In the genomic region with DNA sequence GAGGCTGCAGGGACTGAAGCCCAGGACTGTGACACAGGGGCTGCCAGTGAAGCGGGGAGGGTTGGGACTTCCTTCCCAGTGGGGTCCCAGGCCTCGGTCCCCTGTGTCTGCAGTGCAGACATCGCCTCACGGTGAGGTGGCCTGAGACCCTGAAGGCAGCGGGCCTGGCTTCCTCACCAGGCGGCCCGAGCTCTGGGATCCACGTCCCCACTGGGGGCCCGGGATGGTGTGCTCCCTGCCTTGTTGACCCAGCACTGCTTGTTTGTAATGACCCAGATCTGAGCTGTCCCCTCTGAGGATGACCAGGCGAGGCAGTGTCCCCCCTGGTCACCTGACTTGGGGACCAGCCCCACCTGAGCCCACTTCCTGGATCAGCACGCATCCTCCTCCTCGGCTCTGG, we compare ENCODE assay signal across 26 cellular contexts. TPM values are rescaled to one million over a fixed set of nuclear protein-coding genes. Genes with fewer than 3 reads are reported as not detected.
"Had no signal": no experiment of that assay in that cellular context is flagged by ENCODE, and none has a peak within 500 bp of the region (broad histone marks: within the 10 kb centered on the region; RNA-seq: fewer than 3 reads in every experiment).

No MANE protein-coding gene starts in this region.

- H3K36me3 ChIP-seq: pancreas, right lobe of liver, upper lobe of left lung had no signal

- H3K27ac Mint-ChIP-seq: activated CD4-positive, alpha-beta T cell treated with anti-CD3 and anti-CD28 coated beads for 36 hours; activated naive CD4-positive, alpha-beta T cell treated with anti-CD3 and anti-CD28 coated beads for 36 hours; activated naive CD8-positive, alpha-beta T cell treated with anti-CD3 and anti-CD28 coated beads, Interleukin-2, amount 10 ng/mL, durations not matched to agents 7 days and 5 days; natural killer cell; T-helper 1 cell treated with Interleukin-12 subunit alpha and Interleukin-12 subunit beta and Interleukin-4 antibody, amounts not matched to agents 30 μg/mL and 1 μg/mL, for 36 hours; WTC11 had no signal

- FAIRE-seq: bronchial epithelial cell, endometrium, keratinocyte, pancreas, small intestine had no signal

- H3K4me3 ChIP-seq: pancreas, right lobe of liver, upper lobe of left lung had no signal

- H3K9me3 ChIP-seq: pancreas, right lobe of liver, upper lobe of left lung had no signal

- H3K27ac ChIP-seq: pancreas, right lobe of liver, upper lobe of left lung had no signal

- H3K27me3 ChIP-seq: pancreas, right lobe of liver, upper lobe of left lung had no signal

- H3K4me1 Mint-ChIP-seq: natural killer cell had no signal

- H3K4me3 Mint-ChIP-seq: activated CD4-positive, alpha-beta T cell treated with anti-CD3 and anti-CD28 coated beads for 36 hours; activated naive CD4-positive, alpha-beta T cell treated with anti-CD3 and anti-CD28 coated beads for 36 hours; activated naive CD8-positive, alpha-beta T cell treated with anti-CD3 and anti-CD28 coated beads, Interleukin-2, amount 10 ng/mL, durations not matched to agents 7 days and 5 days; activated T-cell treated with anti-CD3 and anti-CD28 coated beads, Interleukin-2, amount 50 U/mL, for 4 hours; natural killer cell; T-helper 1 cell treated with Interleukin-12 subunit alpha and Interleukin-12 subunit beta and Interleukin-4 antibody, amounts not matched to agents 30 μg/mL and 1 μg/mL, for 36 hours; WTC11 had no signal

- DNase-seq: activated CD4-positive, alpha-beta T cell treated with anti-CD3 and anti-CD28 coated beads for 36 hours; activated CD4-positive, alpha-beta T cell treated with anti-CD3 and anti-CD28 coated beads, Interleukin-2, amount 50 U/mL, for 4 hours; activated CD8-positive, alpha-beta memory T cell treated with anti-CD3 and anti-CD28 coated beads, Interleukin-2, amount 50 U/mL, for 48 hours; activated naive CD4-positive, alpha-beta T cell treated with anti-CD3 and anti-CD28 coated beads for 36 hours; activated naive CD8-positive, alpha-beta T cell treated with anti-CD3 and anti-CD28 coated beads, Interleukin-2, amount 10 ng/mL, durations not matched to agents 7 days and 5 days; activated T-cell treated with anti-CD3 and anti-CD28 coated beads, Interleukin-2, amount 50 U/mL, for 4 hours; amniotic stem cell; cerebellar nuclear complex; mammary epithelial cell; midbrain; natural killer cell; small intestine; stimulated activated CD4-positive, alpha-beta T cell treated with anti-CD3 and anti-CD28 coated beads, Interleukin-2, amount 100 ng/mL, for 48 hours; stimulated activated CD8-positive, alpha-beta memory T cell treated with anti-CD3 and anti-CD28 coated beads, Interleukin-4, amount 100 ng/mL, for 48 hours; stimulated activated naive CD4-positive, alpha-beta T cell treated with Interleukin-2 at 50 U/mL for 16 hours; T1000; upper lobe of left lung had no signal

- H3K36me3 Mint-ChIP-seq: activated naive CD8-positive, alpha-beta T cell treated with anti-CD3 and anti-CD28 coated beads, Interleukin-2, amount 10 ng/mL, durations not matched to agents 7 days and 5 days; natural killer cell; WTC11 had no signal

- H3K9me3 Mint-ChIP-seq: activated naive CD4-positive, alpha-beta T cell treated with anti-CD3 and anti-CD28 coated beads for 36 hours; activated naive CD8-positive, alpha-beta T cell treated with anti-CD3 and anti-CD28 coated beads, Interleukin-2, amount 10 ng/mL, durations not matched to agents 7 days and 5 days; activated T-cell treated with anti-CD3 and anti-CD28 coated beads, Interleukin-2, amount 50 U/mL, for 4 hours; natural killer cell; T-helper 1 cell treated with Interleukin-12 subunit alpha and Interleukin-12 subunit beta and Interleukin-4 antibody, amounts not matched to agents 30 μg/mL and 1 μg/mL, for 36 hours; WTC11 had no signal

- H3K4me1 ChIP-seq: pancreas, right lobe of liver had no signal

- ATAC-seq: activated CD4-positive, alpha-beta T cell treated with anti-CD3 and anti-CD28 coated beads for 36 hours; activated T-cell treated with anti-CD3 and anti-CD28 coated beads, Interleukin-2, amount 50 U/mL, for 4 hours; left lobe of liver; natural killer cell; pancreas; right lobe of liver; WTC11 had no signal

- H3K27me3 Mint-ChIP-seq: activated CD4-positive, alpha-beta T cell treated with anti-CD3 and anti-CD28 coated beads for 36 hours; activated naive CD8-positive, alpha-beta T cell treated with anti-CD3 and anti-CD28 coated beads, Interleukin-2, amount 10 ng/mL, durations not matched to agents 7 days and 5 days had no signal

RNA-seq across cellular contexts. Expression of a gene that starts 53.1 kb away (rescaled TPM):
- total RNA-seq: activated CD8-positive, alpha-beta memory T cell treated with anti-CD3 and anti-CD28 coated beads for 36 hours had no signal
